8 cellular contexts compared by ENCODE assay signal in the genomic region with DNA sequence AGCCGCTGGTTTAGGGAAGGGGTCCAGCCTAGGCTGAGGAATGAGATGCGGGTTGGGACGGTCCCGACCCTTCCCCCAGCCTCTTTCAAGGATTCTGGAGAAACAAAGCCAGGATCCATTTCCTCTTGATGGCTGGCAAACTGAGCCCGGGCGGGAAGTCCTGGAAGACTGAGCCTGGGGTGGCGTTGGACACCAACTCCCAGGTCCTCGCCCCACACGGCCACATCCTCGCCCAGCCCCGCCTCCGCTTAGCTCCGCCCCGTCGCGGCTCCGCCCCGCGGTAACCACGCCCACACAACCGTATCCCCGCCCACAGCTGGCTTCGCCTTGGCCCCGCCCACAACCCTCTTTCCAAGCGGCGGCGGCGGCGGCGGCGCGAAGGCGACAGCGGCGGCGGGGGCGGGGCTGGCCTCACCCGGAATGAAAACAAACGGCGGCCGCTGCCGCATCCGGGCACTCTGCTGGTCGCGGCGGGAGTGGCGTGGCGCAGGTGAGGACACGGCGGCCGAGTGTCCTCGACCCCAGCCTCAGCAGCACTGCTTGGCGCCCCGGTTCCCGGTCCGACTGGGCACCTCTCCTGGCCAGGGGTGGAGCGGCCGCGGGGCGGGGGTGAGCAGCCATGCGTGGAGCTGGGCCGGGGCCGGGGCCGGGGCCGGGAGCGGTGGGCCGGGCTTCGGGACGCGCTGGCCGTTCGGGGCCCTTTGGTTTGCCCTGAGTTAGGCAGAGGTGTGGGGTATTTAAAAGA. TPM values are rescaled to one million over a fixed set of nuclear protein-coding genes. Genes with fewer than 3 reads are reported as not detected.
DNase-seq lines count a peak whose midpoint lies in the region; ATAC-seq and TF ChIP-seq lines count a peak whose summit lies in the region.

A gene with protein sequence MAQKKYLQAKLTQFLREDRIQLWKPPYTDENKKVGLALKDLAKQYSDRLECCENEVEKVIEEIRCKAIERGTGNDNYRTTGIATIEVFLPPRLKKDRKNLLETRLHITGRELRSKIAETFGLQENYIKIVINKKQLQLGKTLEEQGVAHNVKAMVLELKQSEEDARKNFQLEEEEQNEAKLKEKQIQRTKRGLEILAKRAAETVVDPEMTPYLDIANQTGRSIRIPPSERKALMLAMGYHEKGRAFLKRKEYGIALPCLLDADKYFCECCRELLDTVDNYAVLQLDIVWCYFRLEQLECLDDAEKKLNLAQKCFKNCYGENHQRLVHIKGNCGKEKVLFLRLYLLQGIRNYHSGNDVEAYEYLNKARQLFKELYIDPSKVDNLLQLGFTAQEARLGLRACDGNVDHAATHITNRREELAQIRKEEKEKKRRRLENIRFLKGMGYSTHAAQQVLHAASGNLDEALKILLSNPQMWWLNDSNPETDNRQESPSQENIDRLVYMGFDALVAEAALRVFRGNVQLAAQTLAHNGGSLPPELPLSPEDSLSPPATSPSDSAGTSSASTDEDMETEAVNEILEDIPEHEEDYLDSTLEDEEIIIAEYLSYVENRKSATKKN (plus strand): TSS at position 456 of the 745 bp plus-strand sequence. CDS start 3,538 bp downstream, outside the sequence.

- H3K27ac ChIP-seq in dorsolateral prefrontal cortex (peak within 1 kb of the TSS in 55 of 59 donors; percentile 32 to 92 (median 73)), right lobe of liver (peak within 1 kb of the TSS; percentile 76 to 85 (median 83))

- H3K9me3 ChIP-seq in right lobe of liver, result no peaks in the 10 kb centered on the region

- CTCF ChIA-PET in activated CD8-positive, alpha-beta T cell treated with anti-CD3 and anti-CD28 coated beads for 36 hours (lab: Charles Lee), result interaction anchor here (0.7 to 6.3 kb wide), 10 partner anchors 11 to 356 kb away, joined by 3 to 74 read pairs (median 4); no protein-coding TSS in a partner anchor

- peak within 1 kb of the TSS; percentile 75 for H3K4me3 Mint-ChIP-seq in activated CD8-positive, alpha-beta T cell treated with anti-CD3 and anti-CD28 coated beads for 36 hours

- peaks cover 48% of the 10 kb centered on the region for H3K4me1 Mint-ChIP-seq in activated CD8-positive, alpha-beta T cell treated with anti-CD3 and anti-CD28 coated beads for 36 hours (ENCODE audit: low read depth)

- H3K27me3 Mint-ChIP-seq in activated CD8-positive, alpha-beta T cell treated with anti-CD3 and anti-CD28 coated beads for 36 hours, result no peaks in the 10 kb centered on the region

- H3K36me3 ChIP-seq in right lobe of liver, result peaks cover 0 to 14% (median 9%) of the 10 kb centered on the region in 4 donors

- H3K9me3 Mint-ChIP-seq in activated CD8-positive, alpha-beta T cell treated with anti-CD3 and anti-CD28 coated beads for 36 hours, result peaks cover 10% of the 10 kb centered on the region

- POLR2A ChIA-PET in activated CD8-positive, alpha-beta T cell treated with anti-CD3 and anti-CD28 coated beads for 36 hours (lab: Charles Lee), result interaction anchor here (0.9 to 2.5 kb wide), 6 partner anchors 10 to 121 kb away, joined by 3 to 14 read pairs (median 4); no protein-coding TSS in a partner anchor

- H3K4me3 ChIP-seq in dorsolateral prefrontal cortex (peak within 1 kb of the TSS; percentile 62 to 99 (median 89)), right lobe of liver (peak within 1 kb of the TSS; percentile 79 to 92 (median 92))

- intact Hi-C loops in activated CD8-positive, alpha-beta T cell treated with anti-CD3 and anti-CD28 coated beads for 36 hours (cut with micrococcal nuclease), result no loop called here
- intact Hi-C loops in dorsolateral prefrontal cortex (cut with DNase I) (loop anchor here in 1 of 2 donors (5.0 kb wide), 1 partner anchor 109 kb away; a partner anchor contains a TSS), right lobe of liver (cut with DNase I) (no loop called here)

- H3K27ac Mint-ChIP-seq in activated CD8-positive, alpha-beta T cell treated with anti-CD3 and anti-CD28 coated beads for 36 hours, result peak within 1 kb of the TSS; percentile 82

- peak; percentile 57 for ATAC-seq in HG03460 (IDR thresholded peaks at IDR 0.05; ENCODE audit: unreplicated experiment)
- peak; percentile 92 for ATAC-seq in activated CD8-positive, alpha-beta T cell treated with anti-CD3 and anti-CD28 coated beads for 36 hours
- ATAC-seq in right lobe of liver, result peak; percentile 98 to 99 (median 99)

- 1% methylated on average over 29 of the region's 72 CpGs for WGBS in right lobe of liver (ENCODE audit: insufficient coverage, low coverage, low lambda C conversion rate, missing lambda C conversion rate)

- H3K27me3 ChIP-seq in dorsolateral prefrontal cortex, result no peaks in the 10 kb centered on the region
- no peaks in the 10 kb centered on the region for H3K27me3 ChIP-seq in right lobe of liver

- peaks cover 17% of the 10 kb centered on the region for H3K36me3 Mint-ChIP-seq in activated CD8-positive, alpha-beta T cell treated with anti-CD3 and anti-CD28 coated beads for 36 hours (ENCODE audit: low read depth)

- H3K4me1 ChIP-seq in right lobe of liver, result peaks cover 0 to 13% (median 7%) of the 10 kb centered on the region in 4 donors

- no peak for TF ChIP-seq CTCF in activated CD8-positive, alpha-beta T cell treated with anti-CD3 and anti-CD28 coated beads for 36 hours (IDR thresholded peaks at IDR 0.05)
- TF ChIP-seq CTCF in dorsolateral prefrontal cortex (IDR thresholded peaks at IDR 0.05 in 54 of 56, conservative IDR thresholded peaks at IDR 0.05 in 2 of 56; ENCODE audit: low read depth in 1 of 56, partially characterized antibody in 56 of 56) (peak in 26 of 56 donors; percentile 12 to 61 (median 32)), right lobe of liver (IDR thresholded peaks at IDR 0.05) (no peak)

- TF ChIP-seq POLR2A in GM19099 (IDR thresholded peaks at IDR 0.05; ENCODE audit: extremely low read depth, insufficient read length, low read depth), result peak; percentile 63
- TF ChIP-seq POLR2A in right lobe of liver (IDR thresholded peaks at IDR 0.05), result peak; percentile 78

- DNase-seq in AML-193 (lab: John Stamatoyannopoulos, UW), result peak; percentile 67 to 70
- peak; percentile 89 for DNase-seq in NCI-H82 (lab: John Stamatoyannopoulos, UW)
- DNase-seq in activated CD8-positive, alpha-beta T cell treated with anti-CD3 and anti-CD28 coated beads for 36 hours, result peak; percentile 94
- peak; percentile 84 to 96 (median 90) for DNase-seq in dorsolateral prefrontal cortex
- DNase-seq in right lobe of liver, result peak; percentile 96
- peak; percentile 91 for DNase-seq in stimulated activated CD4-positive, alpha-beta T cell treated with anti-CD3 and anti-CD28 coated beads, Interleukin-4, amount 100 ng/mL, for 24 hours

RNA-seq across cellular contexts. Expression of the gene that starts here (rescaled TPM):
- 10 to 100 TPM; 41.0 to 42.5 TPM for total RNA-seq in activated CD8-positive, alpha-beta T cell treated with anti-CD3 and anti-CD28 coated beads for 36 hours
- total RNA-seq in dorsolateral prefrontal cortex (10 to 100 TPM; 34.9 to 62.3 (median 46.5) TPM), right lobe of liver (10 to 100 TPM; 21.1 to 31.3 (median 26.2) TPM)

Comparison
In these comparisons a context has a peak if more than half of its experiments do, and no peak if none do; other contexts are left out.
1. Peak in every context shown above with its lines: DNase-seq, ATAC-seq, H3K4me3 ChIP-seq and H3K27ac ChIP-seq.